In genomic region chr11:102516179-102516578, GRCh38 we compare ENCODE assay signal across 23 cellular contexts. TPM values are rescaled to one million over a fixed set of nuclear protein-coding genes. Genes with fewer than 3 reads are reported as not detected.
"Had no signal": no experiment of that assay in that cellular context is flagged by ENCODE, and none has a peak within 500 bp of the region (broad histone marks: within the 10 kb centered on the region; RNA-seq: fewer than 3 reads in every experiment).

No MANE protein-coding gene starts in this region.

- H3K36me3 Mint-ChIP-seq: activated CD8-positive, alpha-beta memory T cell treated with anti-CD3 and anti-CD28 coated beads, Interleukin-2, amount 10 ng/mL, durations not matched to agents 7 days and 5 days; activated naive CD4-positive, alpha-beta T cell treated with anti-CD3 and anti-CD28 coated beads, Interleukin-2, amount 50 U/mL, for 24 hours had no signal

- H3K4me3 Mint-ChIP-seq: activated B cell treated with CpG ODN at 0.5 μM for 24 hours; activated CD4-positive, alpha-beta T cell treated with anti-CD3 and anti-CD28 coated beads, Interleukin-2, amount 10 ng/mL, durations not matched to agents 24 days and 14 days; activated CD8-positive, alpha-beta memory T cell treated with anti-CD3 and anti-CD28 coated beads, Interleukin-2, amount 10 ng/mL, durations not matched to agents 7 days and 5 days; activated naive CD4-positive, alpha-beta T cell treated with anti-CD3 and anti-CD28 coated beads, Interleukin-2, amount 50 U/mL, for 24 hours; activated T-cell treated with anti-CD3 and anti-CD28 coated beads, Interleukin-2, amount 50 U/mL, for 24 hours; activated T-helper 1 cell treated with anti-CD3 and anti-CD28 coated beads, Interleukin-12 subunit alpha, Interleukin-12 subunit beta, Interleukin-2, Interleukin-4 antibody, amounts not matched to agents 30 ng/mL and 10 ng/mL and 1 ng/mL, durations not matched to agents 14 hours and 24 hours and 36 hours; T-helper 17 cell had no signal

- H3K4me1 ChIP-seq: Peyer's patch had no signal

- H3K27ac Mint-ChIP-seq: activated B cell treated with CpG ODN at 0.5 μM for 24 hours; activated CD4-positive, alpha-beta T cell treated with anti-CD3 and anti-CD28 coated beads, Interleukin-2, amount 10 ng/mL, durations not matched to agents 24 days and 14 days; activated CD8-positive, alpha-beta memory T cell treated with anti-CD3 and anti-CD28 coated beads, Interleukin-2, amount 10 ng/mL, durations not matched to agents 7 days and 5 days; activated naive CD4-positive, alpha-beta T cell treated with anti-CD3 and anti-CD28 coated beads, Interleukin-2, amount 50 U/mL, for 24 hours; activated T-cell treated with anti-CD3 and anti-CD28 coated beads, Interleukin-2, amount 50 U/mL, for 24 hours; activated T-helper 1 cell treated with anti-CD3 and anti-CD28 coated beads, Interleukin-12 subunit alpha, Interleukin-12 subunit beta, Interleukin-2, Interleukin-4 antibody, amounts not matched to agents 30 ng/mL and 10 ng/mL and 1 ng/mL, durations not matched to agents 14 hours and 24 hours and 36 hours; T-helper 17 cell had no signal

- H3K4me1 Mint-ChIP-seq: activated CD4-positive, alpha-beta T cell treated with anti-CD3 and anti-CD28 coated beads, Interleukin-2, amount 10 ng/mL, durations not matched to agents 24 days and 14 days; activated CD8-positive, alpha-beta memory T cell treated with anti-CD3 and anti-CD28 coated beads, Interleukin-2, amount 10 ng/mL, durations not matched to agents 7 days and 5 days; activated naive CD4-positive, alpha-beta T cell treated with anti-CD3 and anti-CD28 coated beads, Interleukin-2, amount 50 U/mL, for 24 hours; T-helper 17 cell had no signal

- H3K9me3 ChIP-seq: Peyer's patch had no signal

- DNase-seq: activated B cell treated with CpG ODN at 0.5 μM for 24 hours; activated CD4-positive, alpha-beta T cell treated with anti-CD3 and anti-CD28 coated beads for 1 hour; activated CD4-positive, alpha-beta T cell treated with anti-CD3 and anti-CD28 coated beads, Interleukin-2, amount 10 ng/mL, durations not matched to agents 24 days and 14 days; activated CD4-positive, alpha-beta T cell treated with anti-CD3 and anti-CD28 coated beads, Interleukin-2, amount 50 U/mL, for 48 hours; activated CD8-positive, alpha-beta memory T cell treated with anti-CD3 and anti-CD28 coated beads, Interleukin-2, amount 10 ng/mL, durations not matched to agents 7 days and 5 days; activated effector memory CD4-positive, alpha-beta T cell treated with Interleukin-2 at 50 U/mL for 16 hours; activated naive CD4-positive, alpha-beta T cell; activated T-cell treated with anti-CD3 and anti-CD28 coated beads, Interleukin-2, amount 50 U/mL, for 24 hours; aorta; MM.1S; NCI-H1930; NCI-H2171 treated with DMSO at 0.1 percent for 48 hours; NCI-H345; NCI-H510A; NCI-H526 treated with DMSO at 0.1 percent for 48 hours; Peyer's patch; SHP77 treated with DMSO at 0.1 percent for 48 hours; T-helper 17 cell; T-helper 9 cell had no signal

- H3K27me3 ChIP-seq: Peyer's patch had no signal

- H3K27me3 Mint-ChIP-seq: activated naive CD4-positive, alpha-beta T cell treated with anti-CD3 and anti-CD28 coated beads, Interleukin-2, amount 50 U/mL, for 24 hours had no signal

- H3K9me3 Mint-ChIP-seq: activated B cell treated with CpG ODN at 0.5 μM for 24 hours; activated CD4-positive, alpha-beta T cell treated with anti-CD3 and anti-CD28 coated beads, Interleukin-2, amount 10 ng/mL, durations not matched to agents 24 days and 14 days; activated naive CD4-positive, alpha-beta T cell treated with anti-CD3 and anti-CD28 coated beads, Interleukin-2, amount 50 U/mL, for 24 hours; activated T-cell treated with anti-CD3 and anti-CD28 coated beads, Interleukin-2, amount 50 U/mL, for 24 hours; activated T-helper 1 cell treated with anti-CD3 and anti-CD28 coated beads, Interleukin-12 subunit alpha, Interleukin-12 subunit beta, Interleukin-2, Interleukin-4 antibody, amounts not matched to agents 30 ng/mL and 10 ng/mL and 1 ng/mL, durations not matched to agents 14 hours and 24 hours and 36 hours had no signal

- H3K36me3 ChIP-seq: Peyer's patch had no signal

- H3K27ac ChIP-seq: Peyer's patch had no signal

- H3K4me3 ChIP-seq: Peyer's patch had no signal

- ATAC-seq: activated CD8-positive, alpha-beta memory T cell treated with anti-CD3 and anti-CD28 coated beads, Interleukin-2, amount 10 ng/mL, durations not matched to agents 7 days and 5 days; T-helper 17 cell had no signal

RNA-seq across cellular contexts. Expression of gene MMP7, which starts 14.4 kb away (rescaled TPM):
- total RNA-seq: activated B cell treated with CpG ODN at 0.5 μM for 24 hours; activated CD4-positive, alpha-beta T cell treated with anti-CD3 and anti-CD28 coated beads, Interleukin-2, amount 10 ng/mL, durations not matched to agents 24 days and 14 days; activated CD8-positive, alpha-beta memory T cell treated with anti-CD3 and anti-CD28 coated beads, Interleukin-2, amount 10 ng/mL, durations not matched to agents 7 days and 5 days; activated T-helper 1 cell treated with anti-CD3 and anti-CD28 coated beads, Interleukin-12 subunit alpha, Interleukin-12 subunit beta, Interleukin-2, Interleukin-4 antibody, amounts not matched to agents 30 ng/mL and 10 ng/mL and 1 ng/mL, durations not matched to agents 14 hours and 24 hours and 36 hours; OCI-LY7; SK-MEL-5; T-helper 17 cell had no signal
- polyA plus RNA-seq: aorta had no signal
